9 cellular contexts compared by ENCODE assay signal in genomic region chr6:151450928-151451327, GRCh38. TPM values are rescaled to one million over a fixed set of nuclear protein-coding genes. Genes with fewer than 3 reads are reported as not detected.
A peak's percentile ranks its signal among the peaks of the same experiment; 100 is the strongest.
DNase-seq lines count a peak whose midpoint lies in the region; ATAC-seq, FAIRE-seq and TF ChIP-seq lines count a peak whose summit lies in the region.
"Not testable (repeated sequence)": the region's sequence is repeated elsewhere in the genome, so short reads cannot be mapped to it uniquely, and the experiment has no call there.
"Had no signal": no experiment of that assay in that cellular context is flagged by ENCODE, and none has a peak within 500 bp of the region (broad histone marks: within the 10 kb centered on the region; RNA-seq: fewer than 3 reads in every experiment).

No MANE protein-coding gene starts in this region.

- peak overlapping the region; percentile 91 for H3K4me3 Mint-ChIP-seq in CD4-positive, alpha-beta T cell
- peak overlapping the region; percentile 96 to 99 (median 99) for H3K4me3 Mint-ChIP-seq in IgD-negative memory B cell
- peak overlapping the region; percentile 91 for H3K4me3 Mint-ChIP-seq in T-helper 2 cell treated with Interferon-gamma antibody and Interleukin-4, amounts not matched to agents 5 μg/mL and 100 μg/mL, for 36 hours
- peak overlapping the region; percentile 90 for H3K4me3 Mint-ChIP-seq in astrocyte (ENCODE audit: unreplicated experiment)

- peak overlapping the region; percentile 93 for H3K9ac ChIP-seq in astrocyte (ENCODE audit: low read length)

- H4K20me1 ChIP-seq in astrocyte (ENCODE audit: insufficient read depth, low read length), result not testable (repeated sequence)

- not testable (repeated sequence) for FAIRE-seq in astrocyte (lab: Jason Lieb, UNC)

- peaks cover 65% of the 10 kb centered on the region for H3K4me1 Mint-ChIP-seq in CD4-positive, alpha-beta T cell (ENCODE audit: low read depth)
- H3K4me1 Mint-ChIP-seq in IgD-negative memory B cell, result peaks cover 27 to 32% (median 28%) of the 10 kb centered on the region in 3 donors
- peaks cover 27% of the 10 kb centered on the region for H3K4me1 Mint-ChIP-seq in T-helper 2 cell treated with Interferon-gamma antibody and Interleukin-4, amounts not matched to agents 5 μg/mL and 100 μg/mL, for 36 hours (ENCODE audit: low read depth)
- peaks cover 25% of the 10 kb centered on the region for H3K4me1 Mint-ChIP-seq in astrocyte (ENCODE audit: low read depth, unreplicated experiment)

- H3K36me3 Mint-ChIP-seq in CD4-positive, alpha-beta T cell (ENCODE audit: low read depth), result peaks cover 23% of the 10 kb centered on the region
- not testable (repeated sequence) for H3K36me3 Mint-ChIP-seq in IgD-negative memory B cell; T-helper 2 cell treated with Interferon-gamma antibody and Interleukin-4, amounts not matched to agents 5 μg/mL and 100 μg/mL, for 36 hours (ENCODE audit: low read depth); astrocyte (ENCODE audit: low read depth, unreplicated experiment)

- H3K27me3 ChIP-seq in CD4-positive, alpha-beta T cell (ENCODE audit: control insufficient read depth, insufficient read depth, low read length); astrocyte (ENCODE audit: insufficient read depth, low read length); left lung; ovary; tibial nerve: not testable (repeated sequence)

- H3K27ac Mint-ChIP-seq in CD4-positive, alpha-beta T cell, result peak overlapping the region; percentile 80
- H3K27ac Mint-ChIP-seq in IgD-negative memory B cell, result peak overlapping the region in 2 of 3 donors; percentile 71 to 97
- H3K27ac Mint-ChIP-seq in T-helper 2 cell treated with Interferon-gamma antibody and Interleukin-4, amounts not matched to agents 5 μg/mL and 100 μg/mL, for 36 hours, result peak overlapping the region; percentile 92
- H3K27ac Mint-ChIP-seq in astrocyte (ENCODE audit: unreplicated experiment), result peak overlapping the region; percentile 89

- TF ChIP-seq POLR2A in ovary (IDR thresholded peaks at IDR 0.05); tibial nerve (IDR thresholded peaks at IDR 0.05): not testable (repeated sequence)

- H3K4me3 ChIP-seq in astrocyte (ENCODE audit: insufficient read depth, low read depth, low read length) (peak overlapping the region; percentile 95), epithelial cell of proximal tubule (ENCODE audit: low read depth, low read length) (peak overlapping the region; percentile 95), left lung (peak overlapping the region; percentile 43 to 86), ovary (peak overlapping the region; percentile 81), tibial nerve (peak overlapping the region; percentile 56 to 97 (median 73))

- not testable (repeated sequence) for DNase-seq in CD4-positive, alpha-beta T cell; T-helper 2 cell treated with Interferon-gamma antibody and Interleukin-4, amounts not matched to agents 5 μg/mL and 100 μg/mL, for 36 hours (ENCODE audit: low spot score); astrocyte (ENCODE audit: low read depth); epithelial cell of proximal tubule (ENCODE audit: low read depth); left lung; ovary; tibial nerve (ENCODE audit: low spot score in 2 of 2)

- not testable (repeated sequence) for H3K27me3 Mint-ChIP-seq in CD4-positive, alpha-beta T cell; IgD-negative memory B cell; T-helper 2 cell treated with Interferon-gamma antibody and Interleukin-4, amounts not matched to agents 5 μg/mL and 100 μg/mL, for 36 hours (ENCODE audit: low read depth); astrocyte (ENCODE audit: low read depth, unreplicated experiment)

- H3K9me3 ChIP-seq in CD4-positive, alpha-beta T cell (ENCODE audit: control insufficient read depth, low read length); astrocyte (ENCODE audit: insufficient read depth, low read depth, low read length); left lung; ovary; tibial nerve: not testable (repeated sequence)

- peaks cover 21% of the 10 kb centered on the region for H3K4me1 ChIP-seq in astrocyte (ENCODE audit: insufficient read depth, low read length)
- H3K4me1 ChIP-seq in left lung, result peaks cover 13 to 28% of the 10 kb centered on the region in 2 donors
- H3K4me1 ChIP-seq in ovary (ENCODE audit: insufficient read depth), result not testable (repeated sequence)
- H3K4me1 ChIP-seq in tibial nerve, result peaks cover 0 to 42% (median 20%) of the 10 kb centered on the region in 4 donors

- not testable (repeated sequence) for TF ChIP-seq EP300 in ovary (IDR thresholded peaks at IDR 0.05); tibial nerve (IDR thresholded peaks at IDR 0.05)

- intact Hi-C loops in CD4-positive, alpha-beta T cell (cut with DNase I, micrococcal nuclease), result loop anchor here (5.0 to 10.0 kb wide), 3 partner anchors 44 to 1544 kb away; partner anchors contain the start of gene MTHFD1L (in 1 of the 2)
- intact Hi-C loops in left lung (cut with DNase I); ovary (cut with DNase I): not testable (repeated sequence)

- peaks cover 60% of the 10 kb centered on the region for H3K79me2 ChIP-seq in astrocyte (ENCODE audit: insufficient read depth, low read length)

- peak overlapping the region; percentile 92 for H3K4me2 ChIP-seq in astrocyte (ENCODE audit: low read length)

- TF ChIP-seq CTCF in CD4-positive, alpha-beta T cell (IDR thresholded peaks at IDR 0.05); astrocyte (IDR thresholded peaks at IDR 0.05; ENCODE audit: insufficient read depth, low read depth, low read length); epithelial cell of proximal tubule (conservative IDR thresholded peaks at IDR 0.05; ENCODE audit: low read depth, low read length); left lung (IDR thresholded peaks at IDR 0.05); ovary (IDR thresholded peaks at IDR 0.05); tibial nerve (IDR thresholded peaks at IDR 0.05): not testable (repeated sequence)

- CTCF ChIA-PET in CD4-positive, alpha-beta T cell (lab: Charles Lee), result interaction anchor here (1.1 to 2.0 kb wide), 4 partner anchors 13 to 61 kb away, joined by 3 to 6 read pairs (median 3); no protein-coding TSS in a partner anchor

- H3K36me3 ChIP-seq in astrocyte (ENCODE audit: insufficient read depth, low read length); left lung; ovary; tibial nerve: not testable (repeated sequence)

- H2AFZ ChIP-seq in astrocyte (ENCODE audit: low read depth, low read length), result not testable (repeated sequence)

- not testable (repeated sequence) for ATAC-seq in CD4-positive, alpha-beta T cell (ENCODE audit: poor library complexity); left lung

- POLR2A ChIA-PET in CD4-positive, alpha-beta T cell (lab: Charles Lee), result interaction anchor here (1.0 to 3.5 kb wide), 9 partner anchors 8 to 61 kb away, joined by 3 to 108 read pairs (median 11); partner anchors contain the start of gene ZBTB2

- 56 to 74% (median 57%) methylated on average over 6 of the region's 6 CpGs for WGBS in ovary, 3 donors
- 50 to 60% methylated on average over 6 of the region's 6 CpGs for WGBS in tibial nerve, 2 donors

- not testable (repeated sequence) for H3K9me3 Mint-ChIP-seq in CD4-positive, alpha-beta T cell; IgD-negative memory B cell; T-helper 2 cell treated with Interferon-gamma antibody and Interleukin-4, amounts not matched to agents 5 μg/mL and 100 μg/mL, for 36 hours; astrocyte (ENCODE audit: unreplicated experiment)

- not testable (repeated sequence) for H3K27ac ChIP-seq in CD4-positive, alpha-beta T cell (ENCODE audit: low read depth, low read length); ovary
- H3K27ac ChIP-seq in astrocyte (ENCODE audit: low read depth, low read length), result peak overlapping the region; percentile 76
- peak overlapping the region; percentile 98 for H3K27ac ChIP-seq in left lung
- H3K27ac ChIP-seq in tibial nerve, result peak overlapping the region in 1 of 4 donors; percentile 78

RNA-seq across cellular contexts. Expression of gene RMND1, which starts 1.0 kb away (rescaled TPM):
- total RNA-seq in CD4-positive, alpha-beta T cell, result 1 to 10 TPM; 6.5 to 7.5 TPM
- 13.7 TPM for polyA plus RNA-seq in IgD-negative memory B cell
- total RNA-seq in astrocyte, result 22.7 and 25.9 TPM in 2 replicates
- 24.7 and 33.6 TPM in 2 replicates for total RNA-seq in epithelial cell of proximal tubule
- 10 to 100 TPM; 16.0 to 17.4 TPM for total RNA-seq in left lung
- total RNA-seq in ovary, result 10 to 100 TPM; 17.1 to 23.7 (median 20.5) TPM
- polyA plus RNA-seq in ovary, result 10 to 100 TPM; 19.9 to 20.4 TPM
- 10 to 100 TPM; 18.4 to 31.8 (median 27.0) TPM for total RNA-seq in tibial nerve

RNA-seq across cellular contexts. Expression of gene CCDC170, which starts 42.9 kb away (rescaled TPM):
- not detected for total RNA-seq in CD4-positive, alpha-beta T cell
- not detected for polyA plus RNA-seq in IgD-negative memory B cell
- 0.10 and 0.14 TPM in 2 replicates for total RNA-seq in astrocyte
- total RNA-seq in epithelial cell of proximal tubule, result 0.06 and 0.07 TPM in 2 replicates
- total RNA-seq in left lung, result 1 to 10 TPM; 1.7 to 4.6 TPM
- 10 to 100 TPM in 3 of 7 donors, 1 to 10 TPM in 4; 6.4 to 19.8 (median 9.3) TPM for total RNA-seq in ovary
- 1 to 10 TPM; 3.8 to 4.2 TPM for polyA plus RNA-seq in ovary
- 1 to 10 TPM in 3 of 4 donors, under 1 TPM in 1; 0.66 to 3.3 (median 1.4) TPM for total RNA-seq in tibial nerve
- total RNA-seq: M059J had no signal

RNA-seq across cellular contexts. Expression of gene ZBTB2, which starts 59.6 kb away (rescaled TPM):
- 10 to 100 TPM; 18.6 to 19.1 TPM for total RNA-seq in CD4-positive, alpha-beta T cell
- polyA plus RNA-seq in IgD-negative memory B cell (20.5 TPM), ovary (10 to 100 TPM; 12.1 to 18.3 TPM)
- total RNA-seq in astrocyte (19.3 and 20.8 TPM in 2 replicates), epithelial cell of proximal tubule (8.9 and 18.6 TPM in 2 replicates), left lung (10 to 100 TPM; 10.7 to 13.7 TPM), ovary (10 to 100 TPM in 6 of 7 donors, 1 to 10 TPM in 1; 8.8 to 31.2 (median 18.3) TPM), tibial nerve (10 to 100 TPM in 2 of 4 donors, 1 to 10 TPM in 2; 5.7 to 13.8 (median 10.2) TPM)
